8 cellular contexts compared by ENCODE assay signal in genomic region chr20:34705008-34705382, GRCh38. TPM values are rescaled to one million over a fixed set of nuclear protein-coding genes. Genes with fewer than 3 reads are reported as not detected.
DNase-seq lines count a peak whose midpoint lies in the region; ATAC-seq lines count a peak whose summit lies in the region.

No MANE protein-coding gene starts in this region.

- peaks cover 19% of the 10 kb centered on the region for H3K27me3 Mint-ChIP-seq in activated T-cell treated with anti-CD3 and anti-CD28 coated beads, Interleukin-2, amount 50 U/mL, for 72 hours (ENCODE audit: low read depth)

- peaks cover 7 to 42% (median 35%) of the 10 kb centered on the region in 5 donors for H3K4me1 ChIP-seq in subcutaneous abdominal adipose tissue (ENCODE audit: control insufficient read depth in 5 of 5, insufficient read depth in 5 of 5, low read length in 5 of 5)

- H3K4me3 ChIP-seq in iPS-18c (ENCODE audit: insufficient read depth, low read depth, low read length) (peak overlapping the region; percentile 83), subcutaneous abdominal adipose tissue (ENCODE audit: low read depth in 1 of 5, low read length in 5 of 5) (peak overlapping the region; percentile 70 to 87 (median 82))

- H3K27ac Mint-ChIP-seq in activated T-cell treated with anti-CD3 and anti-CD28 coated beads, Interleukin-2, amount 50 U/mL, for 72 hours = no peak overlapping the region

- peaks cover 1 to 4% of the 10 kb centered on the region in 2 donors for H3K36me3 Mint-ChIP-seq in activated T-cell treated with anti-CD3 and anti-CD28 coated beads, Interleukin-2, amount 50 U/mL, for 72 hours (ENCODE audit: insufficient read depth in 2 of 2)

- H3K9me3 Mint-ChIP-seq in activated T-cell treated with anti-CD3 and anti-CD28 coated beads, Interleukin-2, amount 50 U/mL, for 72 hours = no peaks in the 10 kb centered on the region

- H3K9ac ChIP-seq in subcutaneous abdominal adipose tissue (ENCODE audit: low read length in 5 of 5) = peak overlapping the region; percentile 12 to 87 (median 79)

- no peaks in the 10 kb centered on the region for H3K27me3 ChIP-seq in subcutaneous abdominal adipose tissue (ENCODE audit: control insufficient read depth in 5 of 5, insufficient read depth in 4 of 5, low read length in 5 of 5)

- H3K9me3 ChIP-seq in iPS-18c (ENCODE audit: control insufficient read depth, insufficient read depth, low read length) (no peaks in the 10 kb centered on the region), subcutaneous abdominal adipose tissue (ENCODE audit: control insufficient read depth in 5 of 5, low read length in 5 of 5) (no peaks in the 10 kb centered on the region)

- H3K27ac ChIP-seq in subcutaneous abdominal adipose tissue (ENCODE audit: low read depth, low read length) = peak overlapping the region; percentile 96

- peak; percentile 67 to 69 for DNase-seq in NCI-H446 (lab: John Stamatoyannopoulos, UW)
- no peak for DNase-seq in NCI-H446 treated with DMSO at 0.1 percent for 48 hours (lab: John Stamatoyannopoulos, UW)
- DNase-seq in activated T-cell treated with anti-CD3 and anti-CD28 coated beads, Interleukin-2, amount 50 U/mL, for 72 hours = no peak
- no peak for DNase-seq in cerebellum (ENCODE audit: low spot score)

- ATAC-seq in activated T-cell treated with anti-CD3 and anti-CD28 coated beads, Interleukin-2, amount 50 U/mL, for 72 hours (replicated peaks in 1 of 2) = no peak
- ATAC-seq in GM21515 (IDR thresholded peaks at IDR 0.05; ENCODE audit: unreplicated experiment) (no peak), GM21529 (IDR thresholded peaks at IDR 0.05; ENCODE audit: unreplicated experiment) (no peak)

- no peaks in the 10 kb centered on the region for H3K36me3 ChIP-seq in subcutaneous abdominal adipose tissue (ENCODE audit: control insufficient read depth in 5 of 5, insufficient read depth in 5 of 5, low read length in 5 of 5)

- H3K4me1 Mint-ChIP-seq in activated T-cell treated with anti-CD3 and anti-CD28 coated beads, Interleukin-2, amount 50 U/mL, for 72 hours (ENCODE audit: low read depth) = peaks cover 31% of the 10 kb centered on the region

- H3K4me3 Mint-ChIP-seq in activated T-cell treated with anti-CD3 and anti-CD28 coated beads, Interleukin-2, amount 50 U/mL, for 72 hours = peak overlapping the region; percentile 90 to 94

RNA-seq across cellular contexts. Expression of gene TP53INP2, which starts 0.9 kb away (rescaled TPM):
- total RNA-seq in activated T-cell treated with anti-CD3 and anti-CD28 coated beads, Interleukin-2, amount 50 U/mL, for 72 hours = 10 to 100 TPM in 1 of 2 donors, 1 to 10 TPM in 1; 9.9 to 10.2 TPM
- total RNA-seq in cerebellum = 5.6 TPM

RNA-seq across cellular contexts. Expression of gene PIGU, which starts 28.1 kb away (rescaled TPM):
- total RNA-seq in activated T-cell treated with anti-CD3 and anti-CD28 coated beads, Interleukin-2, amount 50 U/mL, for 72 hours = 10 to 100 TPM; 20.7 to 25.2 TPM
- total RNA-seq in cerebellum = 29.4 TPM

Comparison
In these comparisons a context has a peak if more than half of its experiments do, and no peak if none do; other contexts are left out.
1. DNase-seq: peak in NCI-H446 (2 of 2); none in NCI-H446 treated with DMSO at 0.1 percent for 48 hours (single experiment), activated T-cell treated with anti-CD3 and anti-CD28 coated beads, Interleukin-2, amount 50 U/mL, for 72 hours (0 of 2) and cerebellum (single experiment).